ENCODE assay signal across 18 cellular contexts in genomic region chr1:100943533-100943932, GRCh38. TPM values are rescaled to one million over a fixed set of nuclear protein-coding genes. Genes with fewer than 3 reads are reported as not detected.
DNase-seq lines count a peak whose midpoint lies in the region; ATAC-seq, FAIRE-seq and TF ChIP-seq lines count a peak whose summit lies in the region.
"Had no signal": no experiment of that assay in that cellular context is flagged by ENCODE, and none has a peak within 500 bp of the region (broad histone marks: within the 10 kb centered on the region; RNA-seq: fewer than 3 reads in every experiment).

No MANE protein-coding gene starts in this region.

- H3K27me3 Mint-ChIP-seq in activated naive CD4-positive, alpha-beta T cell treated with anti-CD3 and anti-CD28 coated beads for 36 hours (ENCODE audit: low read depth), result peaks cover 2% of the 10 kb centered on the region
- no peaks in the 10 kb centered on the region; the same call in none of the 2 replicates for H3K27me3 Mint-ChIP-seq in HFFc6 (ENCODE audit: insufficient read depth)
- H3K27me3 Mint-ChIP-seq: central memory CD8-positive, alpha-beta T cell had no signal

- intact Hi-C loops in activated naive CD4-positive, alpha-beta T cell treated with anti-CD3 and anti-CD28 coated beads for 36 hours (cut with micrococcal nuclease), result loop anchor here (5.0 kb wide), 3 partner anchors 234 to 349 kb away; partner anchors contain the start of gene S1PR1

- H3K9me3 Mint-ChIP-seq in activated naive CD4-positive, alpha-beta T cell treated with anti-CD3 and anti-CD28 coated beads for 36 hours, result peaks cover 31% of the 10 kb centered on the region
- H3K9me3 Mint-ChIP-seq in HFFc6, result no peaks in the 10 kb centered on the region; the same call in 1 of the 2 replicates
- peaks cover 11% of the 10 kb centered on the region for H3K9me3 Mint-ChIP-seq in stimulated activated effector memory CD8-positive, alpha-beta T cell treated with anti-CD3 and anti-CD28 coated beads, Interleukin-12 subunit alpha, Interleukin-12 subunit beta, amount 100 ng/mL, for 72 hours

- FAIRE-seq in GM19239 (lab: Jason Lieb, UNC), result no peak
- FAIRE-seq: D721Med had no signal

- peaks cover 78% of the 10 kb centered on the region for H3K36me3 Mint-ChIP-seq in activated naive CD4-positive, alpha-beta T cell treated with anti-CD3 and anti-CD28 coated beads for 36 hours (ENCODE audit: low read depth)
- H3K36me3 Mint-ChIP-seq in HFFc6 (ENCODE audit: low read depth), result peaks cover 70% of the 10 kb centered on the region
- H3K36me3 Mint-ChIP-seq in stimulated activated effector memory CD8-positive, alpha-beta T cell treated with anti-CD3 and anti-CD28 coated beads, Interleukin-12 subunit alpha, Interleukin-12 subunit beta, amount 100 ng/mL, for 72 hours, result peaks cover 83% of the 10 kb centered on the region

- no peak for DNase-seq in activated naive CD4-positive, alpha-beta T cell treated with anti-CD3 and anti-CD28 coated beads for 36 hours
- no peak for DNase-seq in activated naive CD4-positive, alpha-beta T cell treated with anti-CD3 and anti-CD28 coated beads, Interleukin-2, amount 50 U/mL, for 16 hours
- no peak for DNase-seq in HFFc6
- DNase-seq in epithelial cell of prostate (ENCODE audit: low read depth, low spot score), result no peak
- no peak for DNase-seq in stimulated activated effector memory CD8-positive, alpha-beta T cell treated with anti-CD3 and anti-CD28 coated beads, Interleukin-12 subunit alpha, Interleukin-12 subunit beta, amount 100 ng/mL, for 72 hours (ENCODE audit: low spot score in 2 of 2)
- no peak for DNase-seq in NOMO-1 treated with DMSO at 0.1 percent for 48 hours (lab: John Stamatoyannopoulos, UW; ENCODE audit: unreplicated experiment)
- no peak for DNase-seq in GM19239 (ENCODE audit: insufficient read length, low spot score)
- no peak for DNase-seq in pons (ENCODE audit: low spot score)
- DNase-seq: activated T-cell treated with anti-CD3 and anti-CD28 coated beads, Interleukin-2, amount 50 U/mL, for 1 hour; dorsolateral prefrontal cortex; KG1; kidney glomerular epithelial cell; MM.1S; NCI-H510A treated with DMSO at 0.1 percent for 48 hours; SHP77; substantia nigra had no signal

- H3K27ac ChIP-seq in epithelial cell of prostate, result peak overlapping the region; percentile 2
- H3K27ac ChIP-seq: dorsolateral prefrontal cortex had no signal

- peaks cover 58% of the 10 kb centered on the region for H3K4me1 Mint-ChIP-seq in activated naive CD4-positive, alpha-beta T cell treated with anti-CD3 and anti-CD28 coated beads for 36 hours (ENCODE audit: low read depth)
- peaks cover 18% of the 10 kb centered on the region for H3K4me1 Mint-ChIP-seq in HFFc6 (ENCODE audit: low read depth)
- H3K4me1 Mint-ChIP-seq in stimulated activated effector memory CD8-positive, alpha-beta T cell treated with anti-CD3 and anti-CD28 coated beads, Interleukin-12 subunit alpha, Interleukin-12 subunit beta, amount 100 ng/mL, for 72 hours, result peaks cover 57% of the 10 kb centered on the region

- CTCF ChIA-PET in activated naive CD4-positive, alpha-beta T cell treated with anti-CD3 and anti-CD28 coated beads for 36 hours (lab: Charles Lee), result interaction anchor here (1.3 kb wide), 1 partner anchor 22 kb away, joined by 4 read pairs; no protein-coding TSS in a partner anchor

- H3K27ac Mint-ChIP-seq in activated naive CD4-positive, alpha-beta T cell treated with anti-CD3 and anti-CD28 coated beads for 36 hours, result peak overlapping the region; percentile 92
- H3K27ac Mint-ChIP-seq in HFFc6, result peak overlapping the region; percentile 7; the same call in 1 of the 2 replicates
- peak overlapping the region; percentile 54 for H3K27ac Mint-ChIP-seq in stimulated activated effector memory CD8-positive, alpha-beta T cell treated with anti-CD3 and anti-CD28 coated beads, Interleukin-12 subunit alpha, Interleukin-12 subunit beta, amount 100 ng/mL, for 72 hours

- no peak for TF ChIP-seq CTCF in HFFc6 (IDR thresholded peaks at IDR 0.05)

- no peak for ATAC-seq in stimulated activated effector memory CD8-positive, alpha-beta T cell treated with anti-CD3 and anti-CD28 coated beads, Interleukin-12 subunit alpha, Interleukin-12 subunit beta, amount 100 ng/mL, for 72 hours

- H3K4me3 Mint-ChIP-seq in activated naive CD4-positive, alpha-beta T cell treated with anti-CD3 and anti-CD28 coated beads for 36 hours, result no peak overlapping the region
- H3K4me3 Mint-ChIP-seq in HFFc6, result no peak overlapping the region
- H3K4me3 Mint-ChIP-seq in stimulated activated effector memory CD8-positive, alpha-beta T cell treated with anti-CD3 and anti-CD28 coated beads, Interleukin-12 subunit alpha, Interleukin-12 subunit beta, amount 100 ng/mL, for 72 hours, result no peak overlapping the region

RNA-seq across cellular contexts. Expression of gene SLC30A7, which starts 47.6 kb away (rescaled TPM):
- 10 to 100 TPM; 32.4 to 32.6 TPM for total RNA-seq in activated naive CD4-positive, alpha-beta T cell treated with anti-CD3 and anti-CD28 coated beads for 36 hours
- total RNA-seq in HFFc6 (2021; fragmentation: NEBNext Ultra II Directional; extraction: Animal tissue kit (Norgen Biotek cat#: 25700)), result 10 to 100 TPM; 27.7 to 36.8 (median 34.8) TPM

RNA-seq across cellular contexts. Expression of gene EXTL2, which starts 48.9 kb away (rescaled TPM):
- 1 to 10 TPM; 3.1 to 3.3 TPM for total RNA-seq in activated naive CD4-positive, alpha-beta T cell treated with anti-CD3 and anti-CD28 coated beads for 36 hours
- total RNA-seq in HFFc6 (2021; fragmentation: NEBNext Ultra II Directional; extraction: Animal tissue kit (Norgen Biotek cat#: 25700)), result 10 to 100 TPM; 17.8 to 27.1 (median 23.3) TPM

Comparison
In these comparisons a context has a peak if more than half of its experiments do, and no peak if none do; other contexts are left out.
1. H3K27ac Mint-ChIP-seq: peak in every context shown above with its lines; median percentile 92 in activated naive CD4-positive, alpha-beta T cell treated with anti-CD3 and anti-CD28 coated beads for 36 hours; 54 in stimulated activated effector memory CD8-positive, alpha-beta T cell treated with anti-CD3 and anti-CD28 coated beads, Interleukin-12 subunit alpha, Interleukin-12 subunit beta, amount 100 ng/mL, for 72 hours; 7 in HFFc6.
2. RNA of gene EXTL2, which starts 48.9 kb away (total RNA-seq): 17.8 to 27.1 TPM in HFFc6; 3.1 to 3.3 TPM in activated naive CD4-positive, alpha-beta T cell treated with anti-CD3 and anti-CD28 coated beads for 36 hours; every median in the first group is over 4 times any median in the second.